In genomic region chr9:20884985-20885593, GRCh38 we compare ENCODE assay signal across 8 cellular contexts.
DNase-seq lines count a peak whose midpoint lies in the region; ATAC-seq, FAIRE-seq and TF ChIP-seq lines count a peak whose summit lies in the region.

No MANE protein-coding gene starts in this region.

- WGBS in A549 (ENCODE audit: missing lambda C conversion rate) = 69% methylated on average over 5 of the region's 5 CpGs

- no peak overlapping the region for H3K27ac ChIP-seq in A549
- H3K27ac ChIP-seq in dorsolateral prefrontal cortex = no peak overlapping the region

- H3K27ac Mint-ChIP-seq in activated CD4-positive, alpha-beta T cell treated with anti-CD3 and anti-CD28 coated beads for 36 hours = no peak overlapping the region
- no peak overlapping the region for H3K27ac Mint-ChIP-seq in mesothelial cell of epicardium
- no peak overlapping the region for H3K27ac Mint-ChIP-seq in stimulated activated effector memory CD8-positive, alpha-beta T cell treated with anti-CD3 and anti-CD28 coated beads, Interleukin-12 subunit alpha, Interleukin-12 subunit beta, amount 100 ng/mL, for 72 hours

- no peak overlapping the region for H3K4me3 Mint-ChIP-seq in activated CD4-positive, alpha-beta T cell treated with anti-CD3 and anti-CD28 coated beads for 36 hours
- no peak overlapping the region for H3K4me3 Mint-ChIP-seq in mesothelial cell of epicardium
- no peak overlapping the region for H3K4me3 Mint-ChIP-seq in stimulated activated effector memory CD8-positive, alpha-beta T cell treated with anti-CD3 and anti-CD28 coated beads, Interleukin-12 subunit alpha, Interleukin-12 subunit beta, amount 100 ng/mL, for 72 hours

- TF ChIP-seq CTCF in A549 (IDR thresholded peaks at IDR 0.05) (peak; percentile 64), dorsolateral prefrontal cortex (IDR thresholded peaks at IDR 0.05 in 54 of 56, conservative IDR thresholded peaks at IDR 0.05 in 2 of 56; ENCODE audit: low read depth in 1 of 56, partially characterized antibody in 56 of 56) (peak in 55 of 56 donors; percentile 38 to 73 (median 59)), mesothelial cell of epicardium (IDR thresholded peaks at IDR 0.05; ENCODE audit: unreplicated experiment) (peak; percentile 57)

- FAIRE-seq in A549 (lab: Jason Lieb, UNC) = peak; percentile 43

- no peaks in the 10 kb centered on the region for H3K27me3 Mint-ChIP-seq in activated CD4-positive, alpha-beta T cell treated with anti-CD3 and anti-CD28 coated beads for 36 hours
- no peaks in the 10 kb centered on the region for H3K27me3 Mint-ChIP-seq in mesothelial cell of epicardium (ENCODE audit: low read depth)

- H3K4me1 ChIP-seq in A549 = no peaks in the 10 kb centered on the region

- DNase-seq in A549 (ENCODE audit: low read depth in 1 of 2, low spot score in 1 of 2) = peak; percentile 9 to 71
- peak; percentile 48 for DNase-seq in NCI-H1092 treated with DMSO at 0.1 percent for 48 hours (lab: John Stamatoyannopoulos, UW)
- peak; percentile 78 for DNase-seq in activated CD4-positive, alpha-beta T cell treated with anti-CD3 and anti-CD28 coated beads for 36 hours
- peak in 6 of 10 donors; percentile 26 to 50 (median 40) for DNase-seq in dorsolateral prefrontal cortex
- no peak for DNase-seq in mesothelial cell of epicardium (ENCODE audit: low spot score in 2 of 2, unreplicated experiment in 2 of 2)
- peak; percentile 22 to 62 for DNase-seq in stimulated activated effector memory CD8-positive, alpha-beta T cell treated with anti-CD3 and anti-CD28 coated beads, Interleukin-12 subunit alpha, Interleukin-12 subunit beta, amount 100 ng/mL, for 72 hours (ENCODE audit: low spot score in 2 of 2)

- POLR2A ChIA-PET in A549 (lab: Yijun Ruan, JAX) = no interaction called here
- POLR2A ChIA-PET in activated CD4-positive, alpha-beta T cell treated with anti-CD3 and anti-CD28 coated beads for 36 hours (lab: Charles Lee) = no interaction called here

- no peak for TF ChIP-seq EP300 in A549 (IDR thresholded peaks at IDR 0.05)

- TF ChIP-seq RAD21 in A549 (conservative IDR thresholded peaks at IDR 0.05 in 1 of 2, IDR thresholded peaks at IDR 0.05 in 1 of 2) = peak; percentile 24 to 35; a peak in 2 of 5 replicates

- H3K36me3 Mint-ChIP-seq in activated CD4-positive, alpha-beta T cell treated with anti-CD3 and anti-CD28 coated beads for 36 hours (ENCODE audit: low read depth) = peaks cover 11% of the 10 kb centered on the region
- H3K36me3 Mint-ChIP-seq in mesothelial cell of epicardium = peaks cover 30% of the 10 kb centered on the region
- H3K36me3 Mint-ChIP-seq in stimulated activated effector memory CD8-positive, alpha-beta T cell treated with anti-CD3 and anti-CD28 coated beads, Interleukin-12 subunit alpha, Interleukin-12 subunit beta, amount 100 ng/mL, for 72 hours = peaks cover 12% of the 10 kb centered on the region

- H3K4me3 ChIP-seq in A549 = no peak overlapping the region
- no peak overlapping the region for H3K4me3 ChIP-seq in dorsolateral prefrontal cortex

- no peak for TF ChIP-seq POLR2A in A549 (IDR thresholded peaks at IDR 0.05; ENCODE audit: low read length)

- H3K9me3 Mint-ChIP-seq in activated CD4-positive, alpha-beta T cell treated with anti-CD3 and anti-CD28 coated beads for 36 hours (ENCODE audit: low read depth) = no peaks in the 10 kb centered on the region
- peaks cover 15% of the 10 kb centered on the region for H3K9me3 Mint-ChIP-seq in mesothelial cell of epicardium
- no peaks in the 10 kb centered on the region for H3K9me3 Mint-ChIP-seq in stimulated activated effector memory CD8-positive, alpha-beta T cell treated with anti-CD3 and anti-CD28 coated beads, Interleukin-12 subunit alpha, Interleukin-12 subunit beta, amount 100 ng/mL, for 72 hours

- no peaks in the 10 kb centered on the region for H3K9me3 ChIP-seq in A549

- H3K27me3 ChIP-seq in dorsolateral prefrontal cortex = no peaks in the 10 kb centered on the region

- H3K4me1 Mint-ChIP-seq in activated CD4-positive, alpha-beta T cell treated with anti-CD3 and anti-CD28 coated beads for 36 hours = no peaks in the 10 kb centered on the region
- no peaks in the 10 kb centered on the region for H3K4me1 Mint-ChIP-seq in mesothelial cell of epicardium
- no peaks in the 10 kb centered on the region for H3K4me1 Mint-ChIP-seq in stimulated activated effector memory CD8-positive, alpha-beta T cell treated with anti-CD3 and anti-CD28 coated beads, Interleukin-12 subunit alpha, Interleukin-12 subunit beta, amount 100 ng/mL, for 72 hours

- CTCF ChIA-PET in A549 (lab: Yijun Ruan, JAX) = interaction anchor here (0.8 to 2.1 kb wide), 5 partner anchors 8 to 228 kb away, joined by 3 to 9 read pairs (median 6); no protein-coding TSS in a partner anchor
- CTCF ChIA-PET in activated CD4-positive, alpha-beta T cell treated with anti-CD3 and anti-CD28 coated beads for 36 hours (lab: Charles Lee) = interaction anchor here (0.7 to 3.9 kb wide), 15 partner anchors 10 to 261 kb away, joined by 3 to 53 read pairs (median 7); no protein-coding TSS in a partner anchor

- H3K4me2 ChIP-seq in A549 = no peak overlapping the region

- intact Hi-C loops in activated CD4-positive, alpha-beta T cell treated with anti-CD3 and anti-CD28 coated beads for 36 hours (cut with DNase I, micrococcal nuclease) = loop anchor here (1.0 to 10.0 kb wide), 5 partner anchors 56 to 263 kb away; partner anchors contain the start of gene MLLT3 (in 2 of the 2)
- intact Hi-C loops in dorsolateral prefrontal cortex (cut with DNase I) = no loop called here

- ATAC-seq in A549 = peak; percentile 64 to 83; a peak in 5 of 6 replicates
- peak; percentile 69 for ATAC-seq in GM18858 (IDR thresholded peaks at IDR 0.05; ENCODE audit: unreplicated experiment)
- ATAC-seq in activated CD4-positive, alpha-beta T cell treated with anti-CD3 and anti-CD28 coated beads for 36 hours = peak; percentile 58
- peak; percentile 53 for ATAC-seq in stimulated activated effector memory CD8-positive, alpha-beta T cell treated with anti-CD3 and anti-CD28 coated beads, Interleukin-12 subunit alpha, Interleukin-12 subunit beta, amount 100 ng/mL, for 72 hours
- ATAC-seq in HG02938 (IDR thresholded peaks at IDR 0.05; ENCODE audit: unreplicated experiment) = no peak

TF ChIP-seq in A549, 52 proteins besides CTCF, POLR2A, EP300 and RAD21:
- TF ChIP-seq ZC3H11A (IDR thresholded peaks at IDR 0.05) (no peak), SMC3 (IDR thresholded peaks at IDR 0.05) (peak; percentile 65)
TF ChIP-seq in A549: peak in this region for 1.

Comparison
In these comparisons a context has a peak if more than half of its experiments do, and no peak if none do; other contexts are left out.
1. DNase-seq: peak in A549 (2 of 2), NCI-H1092 treated with DMSO at 0.1 percent for 48 hours (single experiment), activated CD4-positive, alpha-beta T cell treated with anti-CD3 and anti-CD28 coated beads for 36 hours (single experiment), dorsolateral prefrontal cortex (6 of 10) and stimulated activated effector memory CD8-positive, alpha-beta T cell treated with anti-CD3 and anti-CD28 coated beads, Interleukin-12 subunit alpha, Interleukin-12 subunit beta, amount 100 ng/mL, for 72 hours (2 of 2); none in mesothelial cell of epicardium (0 of 2).
2. intact Hi-C loops: an anchor here in activated CD4-positive, alpha-beta T cell treated with anti-CD3 and anti-CD28 coated beads for 36 hours (1.0 to 10.0 kb wide); none called in dorsolateral prefrontal cortex.
3. Peak in every context shown above with its lines, with median percentiles within 50 percentile points of each other: CTCF ChIP-seq.